ENCODE assay signal across 13 cellular contexts in the genomic region with DNA sequence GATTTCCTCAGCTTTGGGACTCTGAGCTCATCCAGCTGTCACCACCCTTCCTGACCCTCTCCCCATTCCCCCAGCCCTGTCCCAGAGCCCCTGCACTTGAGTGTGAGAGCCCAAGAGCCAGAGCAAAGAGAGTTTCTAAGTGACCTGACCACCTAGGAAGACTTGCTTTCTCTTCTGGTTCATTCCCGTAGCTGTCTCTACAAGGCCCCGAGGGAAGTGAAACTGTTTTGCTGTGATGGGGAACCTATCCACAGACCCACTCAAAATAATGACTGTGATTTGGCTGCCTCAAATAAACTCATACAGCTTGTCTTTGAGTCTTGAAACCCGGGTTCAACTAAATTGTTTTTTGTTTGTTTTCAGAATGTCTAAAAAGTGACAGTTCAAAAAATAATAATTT.
A peak's percentile ranks its signal among the peaks of the same experiment; 100 is the strongest.
DNase-seq lines count a peak whose midpoint lies in the region; ATAC-seq, FAIRE-seq and TF ChIP-seq lines count a peak whose summit lies in the region.
"Had no signal": no experiment of that assay in that cellular context is flagged by ENCODE, and none has a peak within 500 bp of the region (broad histone marks: within the 10 kb centered on the region; RNA-seq: fewer than 3 reads in every experiment).

No MANE protein-coding gene starts in this region.

- no peaks in the 10 kb centered on the region for H3K9me3 Mint-ChIP-seq in activated T-helper 1 cell treated with anti-CD3 and anti-CD28 coated beads, Interleukin-12 subunit alpha, Interleukin-12 subunit beta, Interleukin-2, Interleukin-4 antibody, amounts not matched to agents 30 ng/mL and 10 ng/mL and 1 ng/mL, durations not matched to agents 14 hours and 24 hours and 36 hours

- H3K9me3 ChIP-seq in kidney (ENCODE audit: control insufficient read depth in 1 of 2, low read length in 2 of 2): no peaks in the 10 kb centered on the region
- H3K9me3 ChIP-seq: BLaER1 treated with 17β-estradiol and CSF1 and Interleukin-3, amounts not matched to agents 10 nM and 100 nM had no signal

- H3K4me3 ChIP-seq in kidney (ENCODE audit: low read length in 2 of 2): no peak overlapping the region
- H3K4me3 ChIP-seq: BLaER1 treated with 17β-estradiol and CSF1 and Interleukin-3, amounts not matched to agents 10 nM and 100 nM; PC-9 had no signal

- no peak overlapping the region for H3K4me3 Mint-ChIP-seq in activated T-helper 1 cell treated with anti-CD3 and anti-CD28 coated beads, Interleukin-12 subunit alpha, Interleukin-12 subunit beta, Interleukin-2, Interleukin-4 antibody, amounts not matched to agents 30 ng/mL and 10 ng/mL and 1 ng/mL, durations not matched to agents 14 hours and 24 hours and 36 hours

- H3K4me1 ChIP-seq in kidney (ENCODE audit: control insufficient read depth in 1 of 2, insufficient read depth in 1 of 2, low read depth in 1 of 2, low read length in 2 of 2): no peaks in the 10 kb centered on the region

- no peak overlapping the region for H3K9ac ChIP-seq in kidney (ENCODE audit: low read length in 2 of 2)
- H3K9ac ChIP-seq: BLaER1 treated with 17β-estradiol and CSF1 and Interleukin-3, amounts not matched to agents 10 nM and 100 nM had no signal

- peaks cover 7 to 13% of the 10 kb centered on the region in 2 donors for H3K36me3 ChIP-seq in kidney (ENCODE audit: control insufficient read depth in 1 of 2, insufficient read depth in 2 of 2, low read length in 2 of 2)

- no peaks in the 10 kb centered on the region for H3K4me1 Mint-ChIP-seq in activated T-helper 1 cell treated with anti-CD3 and anti-CD28 coated beads, Interleukin-12 subunit alpha, Interleukin-12 subunit beta, Interleukin-2, Interleukin-4 antibody, amounts not matched to agents 30 ng/mL and 10 ng/mL and 1 ng/mL, durations not matched to agents 14 hours and 24 hours and 36 hours (ENCODE audit: low read depth)

- DNase-seq in RPMI8226 (peak; percentile 26), cardiac septum (ENCODE audit: low spot score) (no peak), kidney (no peak)
- DNase-seq in activated T-helper 1 cell treated with anti-CD3 and anti-CD28 coated beads, Interleukin-12 subunit alpha, Interleukin-12 subunit beta, Interleukin-2, Interleukin-4 antibody, amounts not matched to agents 30 ng/mL and 10 ng/mL and 1 ng/mL, durations not matched to agents 14 hours and 24 hours and 36 hours (ENCODE audit: low spot score): no peak
- no peak for DNase-seq in activated CD4-positive, alpha-beta T cell treated with anti-CD3 and anti-CD28 coated beads, Interleukin-2, amount 50 U/mL, for 4 hours
- DNase-seq: activated gamma-delta T cell treated with Interleukin-2 at 50 U/mL for 16 hours; NCI-H1105 treated with DMSO at 0.1 percent for 48 hours; PC-9; stimulated activated CD4-positive, alpha-beta T cell treated with anti-CD3 and anti-CD28 coated beads, Interleukin-4, amount 100 ng/mL, for 24 hours had no signal

- H3K36me3 Mint-ChIP-seq in activated T-helper 1 cell treated with anti-CD3 and anti-CD28 coated beads, Interleukin-12 subunit alpha, Interleukin-12 subunit beta, Interleukin-2, Interleukin-4 antibody, amounts not matched to agents 30 ng/mL and 10 ng/mL and 1 ng/mL, durations not matched to agents 14 hours and 24 hours and 36 hours (ENCODE audit: low read depth): no peaks in the 10 kb centered on the region

- H3K27me3 Mint-ChIP-seq in activated T-helper 1 cell treated with anti-CD3 and anti-CD28 coated beads, Interleukin-12 subunit alpha, Interleukin-12 subunit beta, Interleukin-2, Interleukin-4 antibody, amounts not matched to agents 30 ng/mL and 10 ng/mL and 1 ng/mL, durations not matched to agents 14 hours and 24 hours and 36 hours (ENCODE audit: insufficient read depth): no peaks in the 10 kb centered on the region

- no peak for FAIRE-seq in kidney (lab: Jason Lieb, UNC)

- intact Hi-C loops in activated T-helper 1 cell treated with anti-CD3 and anti-CD28 coated beads, Interleukin-12 subunit alpha, Interleukin-12 subunit beta, Interleukin-2, Interleukin-4 antibody, amounts not matched to agents 30 ng/mL and 10 ng/mL and 1 ng/mL, durations not matched to agents 14 hours and 24 hours and 36 hours (cut with micrococcal nuclease): no loop called here
- intact Hi-C loops in cardiac septum (cut with DNase I): no loop called here
- intact Hi-C loops in kidney (cut with DNase I): no loop called here

- TF ChIP-seq CTCF in kidney (IDR thresholded peaks at IDR 0.05; ENCODE audit: borderline replicate concordance, extremely low read depth, insufficient read depth): no peak

- H3K27ac Mint-ChIP-seq in activated T-helper 1 cell treated with anti-CD3 and anti-CD28 coated beads, Interleukin-12 subunit alpha, Interleukin-12 subunit beta, Interleukin-2, Interleukin-4 antibody, amounts not matched to agents 30 ng/mL and 10 ng/mL and 1 ng/mL, durations not matched to agents 14 hours and 24 hours and 36 hours: no peak overlapping the region

- ATAC-seq in GM18519 (IDR thresholded peaks at IDR 0.05; ENCODE audit: low FRiP score, unreplicated experiment): peak; percentile 73
- ATAC-seq in GM21515 (IDR thresholded peaks at IDR 0.05; ENCODE audit: unreplicated experiment): peak; percentile 90
- peak; percentile 89 for ATAC-seq in HG03135 (IDR thresholded peaks at IDR 0.05; ENCODE audit: unreplicated experiment)

- H3K27ac ChIP-seq in kidney (ENCODE audit: low read depth in 2 of 2, low read length in 2 of 2): no peak overlapping the region
- H3K27ac ChIP-seq: BLaER1 treated with 17β-estradiol and CSF1 and Interleukin-3, amounts not matched to agents 10 nM and 100 nM; PC-9 had no signal
